Comparison of ENCODE assay signal across 9 cellular contexts in genomic region chr15:72781621-72782020, GRCh38. TPM values are rescaled to one million over a fixed set of nuclear protein-coding genes. Genes with fewer than 3 reads are reported as not detected.
DNase-seq lines count a peak whose midpoint lies in the region; ATAC-seq and TF ChIP-seq lines count a peak whose summit lies in the region.
"Had no signal": no experiment of that assay in that cellular context is flagged by ENCODE, and none has a peak within 500 bp of the region (broad histone marks: within the 10 kb centered on the region; RNA-seq: fewer than 3 reads in every experiment).

No MANE protein-coding gene starts in this region.

- H3K79me2 ChIP-seq in SU-DHL-6 (ENCODE audit: insufficient read depth, low read length) = peaks cover 68% of the 10 kb centered on the region

- H3K14ac ChIP-seq in neuronal stem cell (ENCODE audit: low read length) = no peak overlapping the region

- no peaks in the 10 kb centered on the region for H3K27me3 Mint-ChIP-seq in type B pancreatic cell

- intact Hi-C loops in left ventricle myocardium inferior (cut with micrococcal nuclease) = no loop called here
- intact Hi-C loops in heart left ventricle (cut with DNase I) = loop anchor here in 6 of 10 donors (2.0 to 10.0 kb wide), 7 partner anchors 271 to 493 kb away; partner anchors contain the start of genes NEO1 (in 2 of the 6) and ARIH1 (in 1 of the 6)
- intact Hi-C loops in right cardiac atrium (cut with DNase I) = no loop called here

- H3K4me1 Mint-ChIP-seq in type B pancreatic cell (ENCODE audit: unreplicated experiment) = peaks cover 30% of the 10 kb centered on the region

- H3K18ac ChIP-seq in neuronal stem cell (ENCODE audit: low read length) = no peak overlapping the region

- H3K36me3 ChIP-seq in left ventricle myocardium inferior (peaks cover 8% of the 10 kb centered on the region), heart left ventricle (peaks cover 0 to 48% (median 14%) of the 10 kb centered on the region in 9 donors), SU-DHL-6 (ENCODE audit: low read length) (no peaks in the 10 kb centered on the region; the same call in 1 of the 2 replicates), iPS-15b (ENCODE audit: control insufficient read depth, insufficient read depth, low read length) (no peaks in the 10 kb centered on the region), neuronal stem cell (replicated peaks in 1 of 2; ENCODE audit: control insufficient read depth in 2 of 2, insufficient read depth in 2 of 2, low read length in 2 of 2) (peaks cover 0 to 33% of the 10 kb centered on the region in 2 donors)
- H3K36me3 ChIP-seq: prostate gland had no signal

- TF ChIP-seq POLR2A in heart left ventricle (IDR thresholded peaks at IDR 0.05) = no peak

- H3K36me3 Mint-ChIP-seq in type B pancreatic cell = peaks cover 17% of the 10 kb centered on the region

- H3K9me3 ChIP-seq in left ventricle myocardium inferior (replicated peaks) (no peaks in the 10 kb centered on the region), heart left ventricle (no peaks in the 10 kb centered on the region), SU-DHL-6 (ENCODE audit: insufficient read depth, low read length) (no peaks in the 10 kb centered on the region), iPS-15b (ENCODE audit: control insufficient read depth, insufficient read depth, low read length) (no peaks in the 10 kb centered on the region), right cardiac atrium (ENCODE audit: control insufficient read depth, low read length) (no peaks in the 10 kb centered on the region), neuronal stem cell (replicated peaks in 1 of 2; ENCODE audit: control insufficient read depth in 2 of 2, insufficient read depth in 1 of 2, low read depth in 1 of 2, low read length in 2 of 2) (no peaks in the 10 kb centered on the region)
- H3K9me3 ChIP-seq: prostate gland had no signal

- H3K4me3 ChIP-seq in left ventricle myocardium inferior = peak overlapping the region; percentile 100
- H3K4me3 ChIP-seq in heart left ventricle = peak overlapping the region in 4 of 12 donors; percentile 83 to 98 (median 90)
- peak overlapping the region; percentile 99 for H3K4me3 ChIP-seq in SU-DHL-6 (ENCODE audit: insufficient read depth, low read length, poor library complexity, severe bottlenecking)
- H3K4me3 ChIP-seq in iPS-15b (ENCODE audit: low read depth, low read length) = peak overlapping the region; percentile 35
- H3K4me3 ChIP-seq in right cardiac atrium (ENCODE audit: low read length) = no peak overlapping the region
- peak overlapping the region in 1 of 2 donors; percentile 66 for H3K4me3 ChIP-seq in neuronal stem cell (ENCODE audit: low read length in 2 of 2)

- no peak overlapping the region for H3K9ac ChIP-seq in SU-DHL-6 (ENCODE audit: low read length)
- H3K9ac ChIP-seq in iPS-15b (ENCODE audit: low read depth, low read length) = no peak overlapping the region
- H3K9ac ChIP-seq in neuronal stem cell (ENCODE audit: low read depth, low read length, poor library complexity) = no peak overlapping the region

- H2AK5ac ChIP-seq in neuronal stem cell (ENCODE audit: low read depth, low read length) = no peak overlapping the region

- no peak overlapping the region for H2BK5ac ChIP-seq in neuronal stem cell (ENCODE audit: low read length)

- no peaks in the 10 kb centered on the region for H3K9me3 Mint-ChIP-seq in type B pancreatic cell

- no peaks in the 10 kb centered on the region for H3F3A ChIP-seq in SU-DHL-6 (ENCODE audit: insufficient read depth)

- H3K79me1 ChIP-seq in neuronal stem cell (ENCODE audit: low read depth, low read length) = peaks cover 4% of the 10 kb centered on the region

- no peak overlapping the region for H2AFZ ChIP-seq in SU-DHL-6 (ENCODE audit: low read depth, low read length, severe bottlenecking)
- no peak overlapping the region for H2AFZ ChIP-seq in neuronal stem cell (ENCODE audit: low read length)

- peak overlapping the region; percentile 52 for H3K27ac Mint-ChIP-seq in type B pancreatic cell

- ATAC-seq in heart left ventricle (no peak), GM18519 (IDR thresholded peaks at IDR 0.05; ENCODE audit: low FRiP score, unreplicated experiment) (no peak), right cardiac atrium (no peak)

- no peak for TF ChIP-seq CTCF in left ventricle myocardium inferior (IDR thresholded peaks at IDR 0.05; ENCODE audit: borderline replicate concordance)
- no peak for TF ChIP-seq CTCF in heart left ventricle (IDR thresholded peaks at IDR 0.05)
- no peak for TF ChIP-seq CTCF in SU-DHL-6 (IDR thresholded peaks at IDR 0.05; ENCODE audit: insufficient read depth, low read length, poor library complexity, severe bottlenecking)
- TF ChIP-seq CTCF in type B pancreatic cell (conservative IDR thresholded peaks at IDR 0.05) = no peak

- no peaks in the 10 kb centered on the region for H3K27me3 ChIP-seq in left ventricle myocardium inferior (ENCODE audit: low read depth)
- H3K27me3 ChIP-seq in heart left ventricle = no peaks in the 10 kb centered on the region
- no peaks in the 10 kb centered on the region for H3K27me3 ChIP-seq in SU-DHL-6 (ENCODE audit: low read length)
- H3K27me3 ChIP-seq in iPS-15b (ENCODE audit: control insufficient read depth, insufficient read depth, low read length) = no peaks in the 10 kb centered on the region
- no peaks in the 10 kb centered on the region for H3K27me3 ChIP-seq in right cardiac atrium (ENCODE audit: control insufficient read depth, insufficient read depth)
- H3K27me3 ChIP-seq in neuronal stem cell (ENCODE audit: control insufficient read depth in 3 of 3, insufficient read depth in 3 of 3, low read depth in 1 of 3, low read length in 3 of 3) = no peaks in the 10 kb centered on the region

- DNase-seq in left ventricle myocardium inferior (no peak), heart left ventricle (no peak), type B pancreatic cell (ENCODE audit: extremely low spot score, unreplicated experiment) (no peak), right cardiac atrium (no peak), neuronal stem cell (ENCODE audit: low spot score) (no peak)

- no peak overlapping the region for H4K8ac ChIP-seq in neuronal stem cell (ENCODE audit: low read depth, low read length)

- no peaks in the 10 kb centered on the region for H3K9me2 ChIP-seq in SU-DHL-6 (replicated peaks; ENCODE audit: insufficient read depth, low read length)

- no peak overlapping the region for H2BK12ac ChIP-seq in neuronal stem cell (ENCODE audit: low read length)

- H3K27ac ChIP-seq in left ventricle myocardium inferior (replicated peaks) (no peak overlapping the region), heart left ventricle (peak overlapping the region in 1 of 12 donors; percentile 98), SU-DHL-6 (ENCODE audit: low read depth, low read length) (no peak overlapping the region), right cardiac atrium (ENCODE audit: low read length) (no peak overlapping the region), neuronal stem cell (replicated peaks; ENCODE audit: low read length) (no peak overlapping the region)
- H3K27ac ChIP-seq: prostate gland had no signal

- peak overlapping the region; percentile 79 for H3K4me2 ChIP-seq in SU-DHL-6 (ENCODE audit: low read depth, low read length, poor library complexity, severe bottlenecking)
- no peak overlapping the region for H3K4me2 ChIP-seq in neuronal stem cell (ENCODE audit: insufficient read depth, low read length, poor library complexity, severe bottlenecking)

- H4K91ac ChIP-seq in neuronal stem cell (ENCODE audit: low read depth, low read length, poor library complexity) = no peak overlapping the region

- 76 to 85% (median 83%) methylated on average over 6 of the region's 6 CpGs for WGBS in heart left ventricle, 4 donors
- 78% methylated on average over 6 of the region's 6 CpGs for WGBS in right cardiac atrium
- WGBS in neuronal stem cell (ENCODE audit: extremely low coverage in 2 of 2, insufficient read length in 2 of 2, insufficient replicate concordance in 1 of 2), 2 donors = no CpG with 5 or more reads among the region's 6 CpGs

- H2BK15ac ChIP-seq in neuronal stem cell (ENCODE audit: low read length) = no peak overlapping the region

- no peaks in the 10 kb centered on the region; the same call in 1 of the 2 replicates for H4K20me1 ChIP-seq in SU-DHL-6 (ENCODE audit: low read depth, low read length)

- H3K4ac ChIP-seq in neuronal stem cell (ENCODE audit: low read length) = no peak overlapping the region

- H3K4me1 ChIP-seq in left ventricle myocardium inferior = peaks cover 41% of the 10 kb centered on the region
- peaks cover 0 to 40% (median 23%) of the 10 kb centered on the region in 12 donors for H3K4me1 ChIP-seq in heart left ventricle
- H3K4me1 ChIP-seq in iPS-15b (ENCODE audit: control insufficient read depth, insufficient read depth, low read length) = peaks cover 7% of the 10 kb centered on the region
- peaks cover 7% of the 10 kb centered on the region for H3K4me1 ChIP-seq in right cardiac atrium (ENCODE audit: control insufficient read depth, insufficient read depth, low read length)
- H3K4me1 ChIP-seq in neuronal stem cell (ENCODE audit: control insufficient read depth in 2 of 2, insufficient read depth in 1 of 2, low read depth in 1 of 2, low read length in 2 of 2) = peaks cover 6 to 19% of the 10 kb centered on the region in 2 donors
- H3K4me1 ChIP-seq: prostate gland had no signal

- H2BK120ac ChIP-seq in neuronal stem cell (ENCODE audit: low read depth, low read length) = no peak overlapping the region

- H3K23ac ChIP-seq in neuronal stem cell (ENCODE audit: low read depth, low read length, poor library complexity) = no peak overlapping the region

- H3K4me3 Mint-ChIP-seq in type B pancreatic cell = peak overlapping the region; percentile 77

RNA-seq across cellular contexts. Expression of gene ADPGK, which starts 1.9 kb away (rescaled TPM):
- 9.1 TPM for total RNA-seq in left ventricle myocardium inferior
- total RNA-seq in heart left ventricle = 10 to 100 TPM in 5 of 9 donors, 1 to 10 TPM in 4; 7.1 to 31.7 (median 10.4) TPM
- polyA plus RNA-seq in heart left ventricle = 10 to 100 TPM in 1 of 2 donors, 1 to 10 TPM in 1; 9.1 to 14.3 TPM
- 46.9 and 52.6 TPM in 2 replicates for total RNA-seq in type B pancreatic cell (ENCODE audit: low replicate concordance)
- 10 to 100 TPM; 17.6 to 21.7 (median 18.1) TPM for total RNA-seq in right cardiac atrium
- polyA plus RNA-seq in right cardiac atrium = 12.6 TPM
- 18.4 TPM for polyA plus RNA-seq in neuronal stem cell (2013, experiment 1 of 2)
- polyA plus RNA-seq in neuronal stem cell (2013, experiment 2 of 2) = 17.2 TPM

Comparison
In these comparisons a context has a peak if more than half of its experiments do, and no peak if none do; other contexts are left out.
1. intact Hi-C loops: an anchor here in heart left ventricle (2.0 to 10.0 kb wide); none called in left ventricle myocardium inferior and right cardiac atrium.